In the genomic region with DNA sequence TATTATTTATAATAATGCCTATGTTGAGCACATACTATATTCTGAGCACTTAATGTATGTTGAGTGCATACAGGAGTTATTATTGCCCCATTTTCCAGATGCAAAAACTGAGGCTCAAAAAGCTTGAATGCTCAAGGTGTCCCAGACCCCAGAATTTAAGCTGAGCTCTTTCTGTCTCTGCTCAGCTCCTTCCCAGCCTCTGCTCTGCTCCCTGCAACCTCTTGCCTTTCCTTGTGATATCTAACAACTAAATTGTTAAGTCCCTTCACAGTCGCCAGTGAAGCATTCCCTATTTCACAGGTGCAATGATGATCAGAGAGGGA, we compare ENCODE assay signal across 17 cellular contexts. TPM values are rescaled to one million over a fixed set of nuclear protein-coding genes. Genes with fewer than 3 reads are reported as not detected.
DNase-seq lines count a peak whose midpoint lies in the region; ATAC-seq and TF ChIP-seq lines count a peak whose summit lies in the region.
"Had no signal": no experiment of that assay in that cellular context is flagged by ENCODE, and none has a peak within 500 bp of the region (broad histone marks: within the 10 kb centered on the region; RNA-seq: fewer than 3 reads in every experiment).

No MANE protein-coding gene starts in this region.

- H4K20me1 ChIP-seq in Karpas-422 (ENCODE audit: insufficient read depth, low read depth, low read length) = no peaks in the 10 kb centered on the region

- POLR2A ChIA-PET in CD4-positive, alpha-beta T cell (lab: Charles Lee) = no interaction called here

- no peak overlapping the region for H3K9ac ChIP-seq in Karpas-422 (ENCODE audit: low read length)

- H3K9me3 Mint-ChIP-seq in CD4-positive, alpha-beta T cell = no peaks in the 10 kb centered on the region
- H3K9me3 Mint-ChIP-seq: activated naive CD4-positive, alpha-beta T cell treated with anti-CD3 and anti-CD28 coated beads for 36 hours; central memory CD8-positive, alpha-beta T cell had no signal

- in situ Hi-C loops in gastrocnemius medialis (cut with MboI; ENCODE audit: low sequenced_read_pairs in 4 of 4) (no loop called here), KBM-7 (cut with MboI; ENCODE audit: low pct_unique_long_range_greater_than_20kb, low sequenced_read_pairs) (no loop called here)

- H3K27me3 ChIP-seq in CD4-positive, alpha-beta T cell (ENCODE audit: control insufficient read depth, insufficient read depth, low read length) = peaks cover 57% of the 10 kb centered on the region
- no peaks in the 10 kb centered on the region for H3K27me3 ChIP-seq in Karpas-422 (ENCODE audit: low read length)
- peaks cover 44 to 70% (median 69%) of the 10 kb centered on the region in 3 donors for H3K27me3 ChIP-seq in gastrocnemius medialis

- H3K36me3 ChIP-seq in Karpas-422 (ENCODE audit: insufficient read depth, low read length) = no peaks in the 10 kb centered on the region
- no peaks in the 10 kb centered on the region for H3K36me3 ChIP-seq in gastrocnemius medialis
- H3K36me3 ChIP-seq: left lung, neutrophil had no signal

- CTCF ChIA-PET in CD4-positive, alpha-beta T cell (lab: Charles Lee) = no interaction called here

- H3K4me1 ChIP-seq in Karpas-422 (ENCODE audit: low read length) (peaks cover 18% of the 10 kb centered on the region), gastrocnemius medialis (peaks cover 0 to 13% of the 10 kb centered on the region in 2 donors)

- no peak for TF ChIP-seq POLR2A in gastrocnemius medialis (IDR thresholded peaks at IDR 0.05)

- no peak for ATAC-seq in CD4-positive, alpha-beta T cell (ENCODE audit: poor library complexity)
- ATAC-seq in gastrocnemius medialis = no peak

- H3K4me3 ChIP-seq in Karpas-422 (ENCODE audit: low read length) (no peak overlapping the region), gastrocnemius medialis (no peak overlapping the region)

- H3K27me3 Mint-ChIP-seq in CD4-positive, alpha-beta T cell = peaks cover 76% of the 10 kb centered on the region

- H3K27ac Mint-ChIP-seq in CD4-positive, alpha-beta T cell = no peak overlapping the region
- H3K27ac Mint-ChIP-seq: activated naive CD4-positive, alpha-beta T cell treated with anti-CD3 and anti-CD28 coated beads for 36 hours had no signal

- no peak for TF ChIP-seq CTCF in CD4-positive, alpha-beta T cell (IDR thresholded peaks at IDR 0.05)
- no peak for TF ChIP-seq CTCF in gastrocnemius medialis (IDR thresholded peaks at IDR 0.05 in 4 of 5, conservative IDR thresholded peaks at IDR 0.05 in 1 of 5)

- H3K9me3 ChIP-seq in CD4-positive, alpha-beta T cell (ENCODE audit: control insufficient read depth, low read length) = no peaks in the 10 kb centered on the region
- no peaks in the 10 kb centered on the region for H3K9me3 ChIP-seq in Karpas-422 (ENCODE audit: low read length)
- no peaks in the 10 kb centered on the region for H3K9me3 ChIP-seq in gastrocnemius medialis
- H3K9me3 ChIP-seq: left lung, neutrophil, tibial nerve had no signal

- peaks cover 32% of the 10 kb centered on the region for H3K4me1 Mint-ChIP-seq in CD4-positive, alpha-beta T cell (ENCODE audit: low read depth)

- no peaks in the 10 kb centered on the region for H3K9me2 ChIP-seq in Karpas-422 (replicated peaks; ENCODE audit: insufficient read depth, low read length)

- H3K4me3 Mint-ChIP-seq in CD4-positive, alpha-beta T cell = peak overlapping the region; percentile 56
- H3K4me3 Mint-ChIP-seq: activated naive CD4-positive, alpha-beta T cell treated with anti-CD3 and anti-CD28 coated beads for 36 hours; central memory CD8-positive, alpha-beta T cell had no signal

- H3K36me3 Mint-ChIP-seq in CD4-positive, alpha-beta T cell (ENCODE audit: low read depth) = no peaks in the 10 kb centered on the region

- no peaks in the 10 kb centered on the region for H3K79me2 ChIP-seq in Karpas-422 (ENCODE audit: low read length)

- no peak overlapping the region for H3K27ac ChIP-seq in CD4-positive, alpha-beta T cell (ENCODE audit: low read depth, low read length)
- H3K27ac ChIP-seq in Karpas-422 (ENCODE audit: low read length) (peak overlapping the region; percentile 83), epithelial cell of prostate (peak overlapping the region; percentile 62), gastrocnemius medialis (peak overlapping the region in 3 of 4 donors; percentile 61 to 72 (median 68))
- H3K27ac ChIP-seq: neutrophil had no signal

- intact Hi-C loops in CD4-positive, alpha-beta T cell (cut with DNase I, micrococcal nuclease) = no loop called here
- intact Hi-C loops in gastrocnemius medialis (cut with DNase I; ENCODE audit: low total_unique reads) = no loop called here

- no peak overlapping the region for H2AFZ ChIP-seq in Karpas-422 (ENCODE audit: low read length)

- no peak overlapping the region for H3K4me2 ChIP-seq in Karpas-422 (ENCODE audit: low read depth, low read length, poor library complexity, severe bottlenecking)

- DNase-seq in CD4-positive, alpha-beta T cell = no peak
- DNase-seq in Karpas-422 (no peak), epithelial cell of prostate (ENCODE audit: low read depth, low spot score) (no peak), gastrocnemius medialis (no peak), T-helper 9 cell (no peak), KBM-7 (no peak)
- no peak for DNase-seq in activated naive CD4-positive, alpha-beta T cell treated with anti-CD3 and anti-CD28 coated beads, Interleukin-2, amount 50 U/mL, for 16 hours
- DNase-seq in activated CD4-positive, alpha-beta T cell treated with anti-CD3 and anti-CD28 coated beads, Interleukin-2, amount 50 U/mL, for 48 hours = no peak
- DNase-seq: C1 segment of cervical spinal cord, IMR-90, NCI-H1436 treated with DMSO at 0.1 percent for 48 hours had no signal

RNA-seq across cellular contexts. Expression of a gene that starts 4.2 kb away (rescaled TPM):
- total RNA-seq in CD4-positive, alpha-beta T cell = not detected
- total RNA-seq in Karpas-422 (2014; rRNA removed; shearing (Covaris generic); ENCODE audit: low replicate concordance) = 0.45 and 3.2 TPM in 2 replicates
- 10 to 100 TPM in 3 of 4 donors, 1 to 10 TPM in 1; 6.4 to 53.3 (median 32.7) TPM for total RNA-seq in gastrocnemius medialis
- total RNA-seq: activated naive CD4-positive, alpha-beta T cell treated with anti-CD3 and anti-CD28 coated beads for 36 hours had no signal

RNA-seq across cellular contexts. Expression of a gene that starts 35.6 kb away (rescaled TPM):
- not detected for total RNA-seq in CD4-positive, alpha-beta T cell
- 0.11 and 1.6 TPM in 2 replicates for total RNA-seq in Karpas-422 (2014; rRNA removed; shearing (Covaris generic); ENCODE audit: low replicate concordance)
- not detected for total RNA-seq in gastrocnemius medialis
- total RNA-seq: activated naive CD4-positive, alpha-beta T cell treated with anti-CD3 and anti-CD28 coated beads for 36 hours; G401 had no signal
